18 cellular contexts compared by ENCODE assay signal in genomic region chr16:84407588-84408313, GRCh38. TPM values are rescaled to one million over a fixed set of nuclear protein-coding genes. Genes with fewer than 3 reads are reported as not detected.
DNase-seq lines count a peak whose midpoint lies in the region; ATAC-seq and TF ChIP-seq lines count a peak whose summit lies in the region.
"Had no signal": no experiment of that assay in that cellular context is flagged by ENCODE, and none has a peak within 500 bp of the region (broad histone marks: within the 10 kb centered on the region; RNA-seq: fewer than 3 reads in every experiment).

No MANE protein-coding gene starts in this region.

- intact Hi-C loops in upper lobe of right lung (cut with DNase I): no loop called here
- intact Hi-C loops in sigmoid colon (cut with DNase I): no loop called here

- H3K4me3 Mint-ChIP-seq in nephron progenitor cell: no peak overlapping the region
- H3K4me3 Mint-ChIP-seq: CD4-positive, alpha-beta T cell; H9 had no signal

- no peaks in the 10 kb centered on the region for H3K36me3 Mint-ChIP-seq in nephron progenitor cell (ENCODE audit: low read depth)

- peaks cover 4% of the 10 kb centered on the region for H3K4me1 Mint-ChIP-seq in nephron progenitor cell
- H3K4me1 Mint-ChIP-seq: H9 had no signal

- no peaks in the 10 kb centered on the region for H3K36me3 ChIP-seq in upper lobe of right lung
- H3K36me3 ChIP-seq in sigmoid colon: no peaks in the 10 kb centered on the region
- H3K36me3 ChIP-seq: BLaER1 had no signal

- no peaks in the 10 kb centered on the region for H3K27me3 ChIP-seq in upper lobe of right lung
- peaks cover 0 to 17% (median 0%) of the 10 kb centered on the region in 3 donors for H3K27me3 ChIP-seq in sigmoid colon
- H3K27me3 ChIP-seq: BLaER1 had no signal

- peaks cover under 1% of the 10 kb centered on the region for H3K9me3 Mint-ChIP-seq in nephron progenitor cell
- H3K9me3 Mint-ChIP-seq: CD4-positive, alpha-beta T cell; H9 had no signal

- TF ChIP-seq POLR2A in sigmoid colon (IDR thresholded peaks at IDR 0.05): no peak

- CTCF ChIA-PET in GM10248 (lab: Yijun Ruan, JAX): no interaction called here

- 77 to 87% methylated on average over 9 of the region's 9 CpGs for WGBS in sigmoid colon, 2 donors

- H3K9me3 ChIP-seq in upper lobe of right lung: no peaks in the 10 kb centered on the region
- H3K9me3 ChIP-seq in sigmoid colon: no peaks in the 10 kb centered on the region
- H3K9me3 ChIP-seq: BLaER1 had no signal

- H3K27me3 Mint-ChIP-seq in nephron progenitor cell (ENCODE audit: low read depth, poor library complexity): peaks cover 49% of the 10 kb centered on the region

- POLR2A ChIA-PET in GM10248 (lab: Yijun Ruan, JAX): no interaction called here

- H3K4me1 ChIP-seq in upper lobe of right lung (no peaks in the 10 kb centered on the region), sigmoid colon (no peaks in the 10 kb centered on the region)

- peak; percentile 31 for DNase-seq in SIG-M5 treated with dmso at 0.1 percent for 504 hours (lab: John Stamatoyannopoulos, UW; ENCODE audit: unreplicated experiment)
- no peak for DNase-seq in SIG-M5 (lab: John Stamatoyannopoulos, UW)
- no peak for DNase-seq in nephron progenitor cell
- peak; percentile 53 for DNase-seq in upper lobe of right lung
- DNase-seq in GM10248 (ENCODE audit: extremely low spot score): no peak
- DNase-seq in sigmoid colon: no peak
- DNase-seq: AML-193; CD4-positive, alpha-beta T cell; DMS153; DMS79 treated with DMSO at 0.1 percent for 48 hours; EL; GOT3; H9 had no signal

- ATAC-seq in upper lobe of right lung (no peak), HG03175 (IDR thresholded peaks at IDR 0.05; ENCODE audit: unreplicated experiment) (no peak)

- TF ChIP-seq CTCF in VCaP (conservative IDR thresholded peaks at IDR 0.05) (no peak), nephron progenitor cell (IDR thresholded peaks at IDR 0.05) (no peak), upper lobe of right lung (IDR thresholded peaks at IDR 0.05) (no peak), GM10248 (IDR thresholded peaks at IDR 0.05; ENCODE audit: control extremely low read depth, extremely low read depth, low read depth, missing control alignments) (no peak), sigmoid colon (IDR thresholded peaks at IDR 0.05) (no peak)

- H3K27ac ChIP-seq in VCaP (peak overlapping the region; percentile 82), upper lobe of right lung (no peak overlapping the region), sigmoid colon (no peak overlapping the region)
- H3K27ac ChIP-seq: 22Rv1, BLaER1 had no signal

- no peak overlapping the region for H3K4me3 ChIP-seq in upper lobe of right lung
- H3K4me3 ChIP-seq in sigmoid colon: no peak overlapping the region
- H3K4me3 ChIP-seq: BLaER1 had no signal

- H3K27ac Mint-ChIP-seq in nephron progenitor cell: peak overlapping the region; percentile 3
- H3K27ac Mint-ChIP-seq: CD4-positive, alpha-beta T cell had no signal

- TF ChIP-seq EP300 in sigmoid colon (IDR thresholded peaks at IDR 0.05): no peak

RNA-seq across cellular contexts. Expression of gene ATP2C2, which starts 39.4 kb away (rescaled TPM):
- total RNA-seq in upper lobe of right lung (48.9 TPM), sigmoid colon (1 to 10 TPM in 2 of 4 donors, not detected in 2; 2.5 to 2.8 TPM)
- 10 to 100 TPM in 1 of 3 donors, 1 to 10 TPM in 2; 7.2 to 60.7 (median 9.0) TPM for polyA plus RNA-seq in sigmoid colon
- total RNA-seq: CD4-positive, alpha-beta T cell; HT1080 had no signal

Comparison
In these comparisons a context has a peak if more than half of its experiments do, and no peak if none do; other contexts are left out.
1. DNase-seq: peak in SIG-M5 treated with dmso at 0.1 percent for 504 hours (single experiment) and upper lobe of right lung (single experiment); none in SIG-M5 (single experiment), nephron progenitor cell (single experiment), GM10248 (single experiment) and sigmoid colon (single experiment).
2. RNA of gene ATP2C2, which starts 39.4 kb away (total RNA-seq): 48.9 TPM in upper lobe of right lung (single experiment); 2.5 to 2.8 TPM in sigmoid colon; every median in the first group is over 10 times any median in the second.